ENCODE assay signal across 24 cellular contexts in the genomic region with DNA sequence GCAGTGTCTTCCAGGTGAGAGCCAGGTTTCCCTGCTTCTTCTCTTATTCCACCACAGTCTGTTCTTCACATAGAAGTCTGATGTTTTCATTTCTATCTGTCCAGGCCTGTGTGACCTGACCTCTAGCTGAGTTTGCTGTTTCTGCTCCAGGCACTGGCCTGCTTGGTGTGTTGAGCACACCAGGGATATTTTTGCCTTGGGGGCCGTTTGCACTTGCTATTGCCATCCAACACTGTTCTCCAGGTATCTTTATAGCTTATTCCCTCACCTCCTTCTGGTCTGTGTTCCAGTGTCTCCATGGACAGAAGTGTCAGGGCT. TPM values are rescaled to one million over a fixed set of nuclear protein-coding genes. Genes with fewer than 3 reads are reported as not detected.
DNase-seq lines count a peak whose midpoint lies in the region; ATAC-seq and TF ChIP-seq lines count a peak whose summit lies in the region.
"Had no signal": no experiment of that assay in that cellular context is flagged by ENCODE, and none has a peak within 500 bp of the region (broad histone marks: within the 10 kb centered on the region; RNA-seq: fewer than 3 reads in every experiment).

No MANE protein-coding gene starts in this region.

- no peak overlapping the region for H3K27ac ChIP-seq in endodermal cell (ENCODE audit: low read depth, low read length)
- peak overlapping the region; percentile 76 for H3K27ac ChIP-seq in psoas muscle
- peak overlapping the region; percentile 25 to 32 for H3K27ac ChIP-seq in uterus
- no peak overlapping the region for H3K27ac ChIP-seq in SJCRH30
- H3K27ac ChIP-seq: BLaER1 treated with 17β-estradiol and CSF1 and Interleukin-3, amounts not matched to agents 10 nM and 100 nM; thoracic aorta had no signal

- no peak for TF ChIP-seq CTCF in endodermal cell (conservative IDR thresholded peaks at IDR 0.05)
- TF ChIP-seq CTCF in psoas muscle (IDR thresholded peaks at IDR 0.05) = no peak
- no peak for TF ChIP-seq CTCF in uterus (IDR thresholded peaks at IDR 0.05)

- WGBS in endodermal cell (ENCODE audit: insufficient coverage in 1 of 2, insufficient read length in 1 of 2), 2 experiments = 88 to 94% methylated on average over 1 of the region's 1 CpG
- WGBS in psoas muscle, 3 donors = 5 to 9% (median 5%) methylated on average over 1 of the region's 1 CpG

- ATAC-seq in left ventricle myocardium superior (peak; percentile 50), psoas muscle (peak in 3 of 4 donors; percentile 11 to 41 (median 26))
- ATAC-seq: activated naive CD8-positive, alpha-beta T cell treated with anti-CD3 and anti-CD28 coated beads, Interleukin-2, amount 50 U/mL, for 24 hours; naive thymus-derived CD4-positive, alpha-beta T cell had no signal

- H3K36me3 Mint-ChIP-seq in endodermal cell (ENCODE audit: low read depth) = no peaks in the 10 kb centered on the region

- H3K4me3 Mint-ChIP-seq in endodermal cell = no peak overlapping the region
- H3K4me3 Mint-ChIP-seq: activated naive CD8-positive, alpha-beta T cell treated with anti-CD3 and anti-CD28 coated beads, Interleukin-2, amount 50 U/mL, for 24 hours; H9; mesothelial cell of epicardium had no signal

- H3K4me1 ChIP-seq in endodermal cell (ENCODE audit: control insufficient read depth, insufficient read depth, low read length) (no peaks in the 10 kb centered on the region), psoas muscle (peaks cover 77% of the 10 kb centered on the region), uterus (peaks cover 0 to 8% of the 10 kb centered on the region in 2 donors), SJCRH30 (no peaks in the 10 kb centered on the region)

- H3K27me3 ChIP-seq in endodermal cell (ENCODE audit: control insufficient read depth, insufficient read depth, low read length, poor library complexity, severe bottlenecking) = no peaks in the 10 kb centered on the region
- H3K27me3 ChIP-seq in psoas muscle (ENCODE audit: insufficient read depth in 3 of 3, low read length in 2 of 3) = no peaks in the 10 kb centered on the region
- no peaks in the 10 kb centered on the region for H3K27me3 ChIP-seq in uterus
- H3K27me3 ChIP-seq in SJCRH30 = no peaks in the 10 kb centered on the region
- H3K27me3 ChIP-seq: BLaER1 treated with 17β-estradiol and CSF1 and Interleukin-3, amounts not matched to agents 10 nM and 100 nM; left lung had no signal

- TF ChIP-seq POLR2A in uterus (IDR thresholded peaks at IDR 0.05) = no peak

- no peak for DNase-seq in endodermal cell
- DNase-seq in left ventricle myocardium superior = no peak
- no peak for DNase-seq in psoas muscle
- no peak for DNase-seq in uterus
- no peak for DNase-seq in SJCRH30
- no peak for DNase-seq in NCI-H524 treated with DMSO at 0.1 percent for 48 hours (lab: John Stamatoyannopoulos, UW)
- no peak for DNase-seq in DMS79 (lab: John Stamatoyannopoulos, UW)
- DNase-seq: activated CD4-positive, alpha-beta T cell treated with anti-CD3 and anti-CD28 coated beads, Interleukin-2, amount 50 U/mL, for 48 hours; activated CD4-positive, CD25-positive, alpha-beta regulatory T cell treated with anti-CD3 and anti-CD28 coated beads, Interleukin-2, amount 50 U/mL, for 72 hours; activated naive CD8-positive, alpha-beta T cell treated with anti-CD3 and anti-CD28 coated beads, Interleukin-2, amount 50 U/mL, for 24 hours; activated T-cell treated with anti-CD3 and anti-CD28 coated beads, Interleukin-2, amount 50 U/mL, for 48 hours; H9; Karpas-422; NCI-H1930; NCI-H526; NK-92 treated with Interleukin-12 subunit alpha and Interleukin-12 subunit beta, amount 100 ng/mL, for 24 hours; stimulated activated naive CD4-positive, alpha-beta T cell treated with Interleukin-2 at 50 U/mL for 16 hours; T-helper 2 cell had no signal

- H3K4me1 Mint-ChIP-seq in endodermal cell = peaks cover 20% of the 10 kb centered on the region

- H3K4me3 ChIP-seq in endodermal cell (ENCODE audit: low read length) (no peak overlapping the region), psoas muscle (no peak overlapping the region), uterus (no peak overlapping the region), SJCRH30 (no peak overlapping the region)
- H3K4me3 ChIP-seq: BLaER1 treated with 17β-estradiol and CSF1 and Interleukin-3, amounts not matched to agents 10 nM and 100 nM; left lung; skin epidermis; thoracic aorta had no signal

- intact Hi-C loops in left ventricle myocardium superior (cut with micrococcal nuclease) = no loop called here
- intact Hi-C loops in psoas muscle (cut with DNase I) = loop anchor here in 1 of 2 donors (5.0 kb wide), 1 partner anchor 75 kb away; no protein-coding TSS in a partner anchor
- intact Hi-C loops in uterus (cut with DNase I; ENCODE audit: low total_unique reads) = no loop called here

- no peaks in the 10 kb centered on the region for H3K9me3 ChIP-seq in endodermal cell (ENCODE audit: control insufficient read depth, low read length)
- H3K9me3 ChIP-seq in psoas muscle = no peaks in the 10 kb centered on the region
- no peaks in the 10 kb centered on the region for H3K9me3 ChIP-seq in uterus
- H3K9me3 ChIP-seq in SJCRH30 (replicated peaks) = no peaks in the 10 kb centered on the region
- H3K9me3 ChIP-seq: BLaER1 treated with 17β-estradiol and CSF1 and Interleukin-3, amounts not matched to agents 10 nM and 100 nM; left lung; thoracic aorta had no signal

- H3K9ac ChIP-seq in endodermal cell (ENCODE audit: extremely low read depth, low read length, poor library complexity, severe bottlenecking) = no peak overlapping the region
- H3K9ac ChIP-seq: BLaER1 treated with 17β-estradiol and CSF1 and Interleukin-3, amounts not matched to agents 10 nM and 100 nM had no signal

- H3K36me3 ChIP-seq in endodermal cell (ENCODE audit: control insufficient read depth, insufficient read depth, low read length) (no peaks in the 10 kb centered on the region), psoas muscle (ENCODE audit: insufficient read depth in 1 of 2, low read depth in 1 of 2) (no peaks in the 10 kb centered on the region), uterus (no peaks in the 10 kb centered on the region), SJCRH30 (no peaks in the 10 kb centered on the region)
- H3K36me3 ChIP-seq: left lung, thoracic aorta had no signal

- H3K27me3 Mint-ChIP-seq in endodermal cell (ENCODE audit: insufficient read depth) = no peaks in the 10 kb centered on the region
- H3K27me3 Mint-ChIP-seq: activated naive CD8-positive, alpha-beta T cell treated with anti-CD3 and anti-CD28 coated beads, Interleukin-2, amount 50 U/mL, for 24 hours; naive thymus-derived CD4-positive, alpha-beta T cell had no signal

- H3K9me3 Mint-ChIP-seq in endodermal cell = no peaks in the 10 kb centered on the region
- H3K9me3 Mint-ChIP-seq: activated naive CD8-positive, alpha-beta T cell treated with anti-CD3 and anti-CD28 coated beads, Interleukin-2, amount 50 U/mL, for 24 hours; H9; mesothelial cell of epicardium; naive thymus-derived CD4-positive, alpha-beta T cell had no signal

- H3K27ac Mint-ChIP-seq in endodermal cell = peak overlapping the region; percentile 4
- H3K27ac Mint-ChIP-seq: activated naive CD8-positive, alpha-beta T cell treated with anti-CD3 and anti-CD28 coated beads, Interleukin-2, amount 50 U/mL, for 24 hours had no signal

RNA-seq across cellular contexts. Expression of gene MRTFB, which starts 41.4 kb away (rescaled TPM):
- total RNA-seq in endodermal cell (10 to 100 TPM; 49.4 to 58.6 TPM), left ventricle myocardium superior (26.2 TPM), psoas muscle (10 to 100 TPM; 14.1 to 26.3 (median 20.0) TPM), uterus (100 to 1,000 TPM in 1 of 4 donors, 10 to 100 TPM in 3; 49.8 to 178 (median 75.1) TPM)
- polyA plus RNA-seq in endodermal cell (2013, experiment 1 of 2) = 25.0 TPM
- 24.1 TPM for polyA plus RNA-seq in endodermal cell (2013, experiment 2 of 2)
- polyA plus RNA-seq in psoas muscle = 1 to 10 TPM; 2.7 to 7.6 (median 3.6) TPM
- 10.3 and 16.1 TPM in 2 replicates for total RNA-seq in SJCRH30 (2014; rRNA removed; shearing (Covaris generic))

Comparison
In these comparisons a context has a peak if more than half of its experiments do, and no peak if none do; other contexts are left out.
1. H3K27ac ChIP-seq: peak in psoas muscle (single experiment) and uterus (2 of 2); none in endodermal cell (single experiment) and SJCRH30 (single experiment).